In genomic region chr2:233124449-233125080, GRCh38 we compare ENCODE assay signal across 10 cellular contexts.
DNase-seq lines count a peak whose midpoint lies in the region; ATAC-seq, FAIRE-seq and TF ChIP-seq lines count a peak whose summit lies in the region.
"Had no signal": no experiment of that assay in that cellular context is flagged by ENCODE, and none has a peak within 500 bp of the region (broad histone marks: within the 10 kb centered on the region; RNA-seq: fewer than 3 reads in every experiment).

No MANE protein-coding gene starts in this region.

- no peaks in the 10 kb centered on the region for H3K36me3 ChIP-seq in hepatocyte (replicated peaks; ENCODE audit: insufficient read depth, low read depth)

- peaks cover 79% of the 10 kb centered on the region for H3K36me3 Mint-ChIP-seq in activated B cell treated with CpG ODN at 0.5 μM for 24 hours (ENCODE audit: low read depth)

- H3K4me2 ChIP-seq in hepatocyte = no peak overlapping the region

- CTCF ChIA-PET in activated B cell treated with CpG ODN at 0.5 μM for 24 hours (lab: Charles Lee) = interaction anchor here (0.6 to 2.2 kb wide), 10 partner anchors 16 to 127 kb away, joined by 3 to 15 read pairs (median 4); partner anchors contain the start of genes ATG16L1 and INPP5D

- DNase-seq in CD1c-positive myeloid dendritic cell (ENCODE audit: extremely low spot score) = peak; percentile 33
- DNase-seq in GM19239 (ENCODE audit: insufficient read length, low spot score) = peak; percentile 52
- DNase-seq in activated B cell treated with CpG ODN at 0.5 μM for 24 hours = peak; percentile 73
- no peak for DNase-seq in NCI-H526 treated with DMSO at 0.1 percent for 48 hours (lab: John Stamatoyannopoulos, UW)
- DNase-seq in cerebellar nuclear complex (lab: John Stamatoyannopoulos, UW) = no peak
- no peak for DNase-seq in DMS79 (lab: John Stamatoyannopoulos, UW)
- DNase-seq in hepatocyte (ENCODE audit: low spot score) = no peak

- 86% methylated on average over 19 of the region's 19 CpGs for WGBS in hepatocyte (ENCODE audit: low lambda C conversion rate, missing lambda C conversion rate)

- POLR2A ChIA-PET in activated B cell treated with CpG ODN at 0.5 μM for 24 hours (lab: Charles Lee) = interaction anchor here (0.9 to 4.3 kb wide), 18 partner anchors 8 to 207 kb away, joined by 3 to 87 read pairs (median 6); partner anchors contain the start of genes ATG16L1 and INPP5D

- H3K9me3 Mint-ChIP-seq in activated B cell treated with CpG ODN at 0.5 μM for 24 hours = no peaks in the 10 kb centered on the region

- no peak overlapping the region for H2AFZ ChIP-seq in hepatocyte

- no peaks in the 10 kb centered on the region for H3K27me3 ChIP-seq in hepatocyte

- peak overlapping the region; percentile 92 for H3K27ac Mint-ChIP-seq in activated B cell treated with CpG ODN at 0.5 μM for 24 hours

- H3K27ac ChIP-seq in hepatocyte = no peak overlapping the region
- H3K27ac ChIP-seq: C4-2B had no signal

- H4K20me1 ChIP-seq in hepatocyte (ENCODE audit: insufficient read depth, poor library complexity, severe bottlenecking) = no peaks in the 10 kb centered on the region

- no peaks in the 10 kb centered on the region for H3K79me2 ChIP-seq in hepatocyte

- no peaks in the 10 kb centered on the region for H3K9me2 ChIP-seq in hepatocyte (replicated peaks; ENCODE audit: insufficient read depth)

- H3K9me3 ChIP-seq in hepatocyte (ENCODE audit: low read depth) = no peaks in the 10 kb centered on the region

- H3K27me3 Mint-ChIP-seq in activated B cell treated with CpG ODN at 0.5 μM for 24 hours = no peaks in the 10 kb centered on the region

- no peak overlapping the region for H3K4me3 ChIP-seq in hepatocyte
- H3K4me3 ChIP-seq: skin epidermis had no signal

- intact Hi-C loops in activated B cell treated with CpG ODN at 0.5 μM for 24 hours (cut with micrococcal nuclease) = loop anchor here (1.0 to 5.0 kb wide), 7 partner anchors 16 to 128 kb away; partner anchors contain the start of genes ATG16L1 and INPP5D

- FAIRE-seq in GM19239 (lab: Jason Lieb, UNC) = no peak

- ATAC-seq in HG02973 (IDR thresholded peaks at IDR 0.05; ENCODE audit: unreplicated experiment) = peak; percentile 68
- peak; percentile 97 for ATAC-seq in activated B cell treated with CpG ODN at 0.5 μM for 24 hours (ENCODE audit: low read depth)

- H3K4me1 Mint-ChIP-seq in activated B cell treated with CpG ODN at 0.5 μM for 24 hours = peaks cover 52% of the 10 kb centered on the region

- peak overlapping the region; percentile 78 for H3K4me3 Mint-ChIP-seq in activated B cell treated with CpG ODN at 0.5 μM for 24 hours

- H3K4me1 ChIP-seq in hepatocyte (ENCODE audit: insufficient read depth) = no peaks in the 10 kb centered on the region

- TF ChIP-seq CTCF in activated B cell treated with CpG ODN at 0.5 μM for 24 hours (IDR thresholded peaks at IDR 0.05) = no peak
- no peak for TF ChIP-seq CTCF in hepatocyte (IDR thresholded peaks at IDR 0.05; ENCODE audit: poor library complexity)

Comparison
In these comparisons a context has a peak if more than half of its experiments do, and no peak if none do; other contexts are left out.
1. DNase-seq: peak in CD1c-positive myeloid dendritic cell (single experiment), GM19239 (single experiment) and activated B cell treated with CpG ODN at 0.5 μM for 24 hours (single experiment); none in NCI-H526 treated with DMSO at 0.1 percent for 48 hours (single experiment), cerebellar nuclear complex (0 of 2), DMS79 (single experiment) and hepatocyte (single experiment).